18 cellular contexts compared by ENCODE assay signal in genomic region chr9:99224445-99224844, GRCh38. TPM values are rescaled to one million over a fixed set of nuclear protein-coding genes. Genes with fewer than 3 reads are reported as not detected.
DNase-seq lines count a peak whose midpoint lies in the region; ATAC-seq and TF ChIP-seq lines count a peak whose summit lies in the region.
"Had no signal": no experiment of that assay in that cellular context is flagged by ENCODE, and none has a peak within 500 bp of the region (broad histone marks: within the 10 kb centered on the region; RNA-seq: fewer than 3 reads in every experiment).

No MANE protein-coding gene starts in this region.

- no peaks in the 10 kb centered on the region for H3K9me3 ChIP-seq in CD4-positive, CD25-positive, alpha-beta regulatory T cell (ENCODE audit: control insufficient read depth in 2 of 2, low read length in 2 of 2)
- H3K9me3 ChIP-seq: mucosa of descending colon, Peyer's patch had no signal

- no peak overlapping the region for H3K4me3 ChIP-seq in CD4-positive, CD25-positive, alpha-beta regulatory T cell (ENCODE audit: low read depth, low read length)
- peak overlapping the region; percentile 40; the same call in 1 of the 2 replicates for H3K4me3 ChIP-seq in GM08714 (ENCODE audit: low read length)
- H3K4me3 ChIP-seq: mucosa of descending colon, Peyer's patch had no signal

- peak overlapping the region; percentile 11 to 99 (median 59) for H3K4me3 Mint-ChIP-seq in CD4-positive, CD25-positive, alpha-beta regulatory T cell
- peak overlapping the region; percentile 98 for H3K4me3 Mint-ChIP-seq in activated T-helper 17 cell treated with anti-CD3 and anti-CD28 coated beads, Interleukin-2, amount 50 U/mL, for 72 hours
- peak overlapping the region; percentile 96 to 99 (median 98) for H3K4me3 Mint-ChIP-seq in nephron

- peak overlapping the region in 2 of 3 donors; percentile 100 for H3K27ac Mint-ChIP-seq in CD4-positive, CD25-positive, alpha-beta regulatory T cell
- peak overlapping the region; percentile 98 for H3K27ac Mint-ChIP-seq in activated T-helper 17 cell treated with anti-CD3 and anti-CD28 coated beads, Interleukin-2, amount 50 U/mL, for 72 hours
- peak overlapping the region in 2 of 3 experiments; percentile 2 to 48 for H3K27ac Mint-ChIP-seq in nephron

- peaks cover 44% of the 10 kb centered on the region for H3K4me1 ChIP-seq in CD4-positive, CD25-positive, alpha-beta regulatory T cell (ENCODE audit: control insufficient read depth, insufficient read depth, low read length, poor library complexity, severe bottlenecking)

- H3K27ac ChIP-seq in CD4-positive, CD25-positive, alpha-beta regulatory T cell (ENCODE audit: insufficient read depth, low read length, poor library complexity, severe bottlenecking) = no peak overlapping the region
- H3K27ac ChIP-seq: Peyer's patch had no signal

- H3K9me3 Mint-ChIP-seq in CD4-positive, CD25-positive, alpha-beta regulatory T cell = no peaks in the 10 kb centered on the region
- H3K9me3 Mint-ChIP-seq in activated T-helper 17 cell treated with anti-CD3 and anti-CD28 coated beads, Interleukin-2, amount 50 U/mL, for 72 hours = no peaks in the 10 kb centered on the region
- H3K9me3 Mint-ChIP-seq in nephron = no peaks in the 10 kb centered on the region

- peaks cover 31% of the 10 kb centered on the region for H3K36me3 ChIP-seq in CD4-positive, CD25-positive, alpha-beta regulatory T cell (ENCODE audit: control insufficient read depth, insufficient read depth, low read length)

- no peaks in the 10 kb centered on the region for H3K27me3 ChIP-seq in CD4-positive, CD25-positive, alpha-beta regulatory T cell (ENCODE audit: control insufficient read depth, insufficient read depth, low read length)
- H3K27me3 ChIP-seq: Peyer's patch had no signal

- no peak for ATAC-seq in CD4-positive, CD25-positive, alpha-beta regulatory T cell (ENCODE audit: low read depth in 2 of 2)
- ATAC-seq in activated T-helper 17 cell treated with anti-CD3 and anti-CD28 coated beads, Interleukin-2, amount 50 U/mL, for 72 hours (replicated peaks) = no peak
- ATAC-seq in HG02852 (IDR thresholded peaks at IDR 0.05; ENCODE audit: unreplicated experiment) (no peak), HG02623 (IDR thresholded peaks at IDR 0.05; ENCODE audit: unreplicated experiment) (no peak)
- ATAC-seq: mucosa of descending colon, right cardiac atrium had no signal

- peaks cover 6% of the 10 kb centered on the region for H3K27me3 Mint-ChIP-seq in CD4-positive, CD25-positive, alpha-beta regulatory T cell
- H3K27me3 Mint-ChIP-seq in activated T-helper 17 cell treated with anti-CD3 and anti-CD28 coated beads, Interleukin-2, amount 50 U/mL, for 72 hours = no peaks in the 10 kb centered on the region
- H3K27me3 Mint-ChIP-seq in nephron (ENCODE audit: low read depth) = no peaks in the 10 kb centered on the region

- no peak for DNase-seq in CD4-positive, CD25-positive, alpha-beta regulatory T cell
- DNase-seq in COLO829 (ENCODE audit: low spot score) = no peak
- no peak for DNase-seq in stimulated activated naive CD4-positive, alpha-beta T cell (lab: John Stamatoyannopoulos, UW)
- DNase-seq: activated CD4-positive, alpha-beta T cell treated with anti-CD3 and anti-CD28 coated beads for 4 hours; activated gamma-delta T cell; effector memory CD4-positive, alpha-beta T cell; foreskin melanocyte; mucosa of descending colon; NCI-H1417; NCI-H446 treated with DMSO at 0.1 percent for 48 hours; Peyer's patch; right cardiac atrium; stimulated activated CD4-positive, alpha-beta T cell treated with anti-CD3 and anti-CD28 coated beads, Interleukin-4, amount 100 ng/mL, for 24 hours had no signal

- H3K4me1 Mint-ChIP-seq in CD4-positive, CD25-positive, alpha-beta regulatory T cell = peaks cover 26 to 70% (median 63%) of the 10 kb centered on the region in 4 donors
- peaks cover 37% of the 10 kb centered on the region for H3K4me1 Mint-ChIP-seq in activated T-helper 17 cell treated with anti-CD3 and anti-CD28 coated beads, Interleukin-2, amount 50 U/mL, for 72 hours
- peaks cover 37% of the 10 kb centered on the region for H3K4me1 Mint-ChIP-seq in nephron

- H3K36me3 Mint-ChIP-seq in CD4-positive, CD25-positive, alpha-beta regulatory T cell = peaks cover 23% of the 10 kb centered on the region
- H3K36me3 Mint-ChIP-seq in activated T-helper 17 cell treated with anti-CD3 and anti-CD28 coated beads, Interleukin-2, amount 50 U/mL, for 72 hours (ENCODE audit: low read depth) = peaks cover 91% of the 10 kb centered on the region
- peaks cover 41% of the 10 kb centered on the region for H3K36me3 Mint-ChIP-seq in nephron (ENCODE audit: low read depth)

- no peak for TF ChIP-seq CTCF in nephron (IDR thresholded peaks at IDR 0.05; ENCODE audit: unreplicated experiment in 3 of 3)

RNA-seq across cellular contexts. Expression of gene SEC61B, which starts 2.4 kb away (rescaled TPM):
- total RNA-seq in CD4-positive, CD25-positive, alpha-beta regulatory T cell = 76.2 TPM
- polyA plus RNA-seq in CD4-positive, CD25-positive, alpha-beta regulatory T cell = 100 to 1,000 TPM; 343 to 400 (median 367) TPM
- 100 to 1,000 TPM in 1 of 2 donors, 10 to 100 TPM in 1; 80.0 to 128 TPM for total RNA-seq in activated T-helper 17 cell treated with anti-CD3 and anti-CD28 coated beads, Interleukin-2, amount 50 U/mL, for 72 hours

RNA-seq across cellular contexts. Expression of gene ALG2, which starts 2.7 kb away (rescaled TPM):
- 17.1 TPM for total RNA-seq in CD4-positive, CD25-positive, alpha-beta regulatory T cell
- 10 to 100 TPM; 27.1 to 35.2 (median 31.6) TPM for polyA plus RNA-seq in CD4-positive, CD25-positive, alpha-beta regulatory T cell
- total RNA-seq in activated T-helper 17 cell treated with anti-CD3 and anti-CD28 coated beads, Interleukin-2, amount 50 U/mL, for 72 hours = 10 to 100 TPM; 26.5 to 28.3 TPM

Comparison
In these comparisons a context has a peak if more than half of its experiments do, and no peak if none do; other contexts are left out.
1. H3K27ac Mint-ChIP-seq: peak in every context shown above with its lines; median percentile 100 in CD4-positive, CD25-positive, alpha-beta regulatory T cell; 98 in activated T-helper 17 cell treated with anti-CD3 and anti-CD28 coated beads, Interleukin-2, amount 50 U/mL, for 72 hours; 25 in nephron.